1 cellular context compared by ENCODE assay signal in genomic region chr17:42111901-42112551, GRCh38.
TF ChIP-seq lines count a peak whose summit lies in the region.

No MANE protein-coding gene starts in this region.

TF ChIP-seq in GM23338, 12 proteins besides CTCF, POLR2A, EP300 and RAD21 (continued from another document):
- TF ChIP-seq ZNF462 (CRISPR knock-in tag; IDR thresholded peaks at IDR 0.05) (no peak), NANOG (IDR thresholded peaks at IDR 0.05; ENCODE audit: borderline replicate concordance) (no peak), POLR2AphosphoS5 (IDR thresholded peaks at IDR 0.05; ENCODE audit: low read depth) (no peak), CREB1 (CRISPR knock-in tag; IDR thresholded peaks at IDR 0.05; ENCODE audit: low read depth) (no peak), REST (IDR thresholded peaks at IDR 0.05; ENCODE audit: unreplicated experiment) (no peak)
TF ChIP-seq in GM23338: peak in this region for 0.
